In genomic region chr12:42977451-42978230, GRCh38 we compare ENCODE assay signal across 17 cellular contexts.
DNase-seq lines count a peak whose midpoint lies in the region; ATAC-seq and TF ChIP-seq lines count a peak whose summit lies in the region.
"Had no signal": no experiment of that assay in that cellular context is flagged by ENCODE, and none has a peak within 500 bp of the region (broad histone marks: within the 10 kb centered on the region; RNA-seq: fewer than 3 reads in every experiment).

No MANE protein-coding gene starts in this region.

- no peak for ATAC-seq in HG02981 (IDR thresholded peaks at IDR 0.05; ENCODE audit: unreplicated experiment)

- H3K4me3 Mint-ChIP-seq in nephron: no peak overlapping the region
- H3K4me3 Mint-ChIP-seq: HFFc6, IgD-negative memory B cell had no signal

- H4K20me1 ChIP-seq in MM.1S (ENCODE audit: insufficient read depth, low read length): no peaks in the 10 kb centered on the region
- H4K20me1 ChIP-seq in PC-9 (ENCODE audit: insufficient read depth): no peaks in the 10 kb centered on the region

- H3K9ac ChIP-seq in MM.1S (ENCODE audit: low read length): no peak overlapping the region

- H3K4me2 ChIP-seq in MM.1S (ENCODE audit: low read depth, low read length) (no peak overlapping the region), PC-9 (no peak overlapping the region)

- CTCF ChIA-PET in PC-9 (lab: Charles Lee): no interaction called here

- H3K27me3 ChIP-seq in MM.1S (replicated peaks; ENCODE audit: insufficient read depth, low read length) (no peaks in the 10 kb centered on the region), PC-9 (ENCODE audit: insufficient read depth, low read depth) (no peaks in the 10 kb centered on the region)

- H3K27ac ChIP-seq in MM.1S (ENCODE audit: low read length) (no peak overlapping the region), PC-9 (no peak overlapping the region)

- intact Hi-C loops in PC-9 (cut with micrococcal nuclease; ENCODE audit: unreplicated experiment): no loop called here

- H3K27ac Mint-ChIP-seq in nephron: peak overlapping the region; percentile 24 to 89 (median 40)
- H3K27ac Mint-ChIP-seq: HFFc6, IgD-negative memory B cell had no signal

- H3K27me3 Mint-ChIP-seq in nephron (ENCODE audit: low read depth): no peaks in the 10 kb centered on the region
- H3K27me3 Mint-ChIP-seq: IgD-negative memory B cell had no signal

- BruUV-seq in PC-9 (replicated peaks; lab: Mats Ljungman, UMichigan): no TSS peak

- H2AFZ ChIP-seq in MM.1S (ENCODE audit: low read length) (no peak overlapping the region), PC-9 (no peak overlapping the region)

- H3K4me1 Mint-ChIP-seq in nephron: peaks cover 20% of the 10 kb centered on the region
- H3K4me1 Mint-ChIP-seq: IgD-negative memory B cell had no signal

- no peaks in the 10 kb centered on the region for H3F3A ChIP-seq in MM.1S (ENCODE audit: insufficient read depth, low read length)
- no peaks in the 10 kb centered on the region for H3F3A ChIP-seq in PC-9 (ENCODE audit: insufficient read depth, low read depth)

- H3K36me3 Mint-ChIP-seq in nephron (ENCODE audit: low read depth): peaks cover 16% of the 10 kb centered on the region
- H3K36me3 Mint-ChIP-seq: IgD-negative memory B cell had no signal

- DNase-seq in EL (peak; percentile 63), MM.1S (peak; percentile 41), choroid plexus epithelial cell (ENCODE audit: low read depth) (peak; percentile 62), COLO668 (lab: John Stamatoyannopoulos, UW; ENCODE audit: unreplicated experiment) (no peak), PC-9 (no peak), NCI-H2196 (lab: John Stamatoyannopoulos, UW; ENCODE audit: unreplicated experiment) (no peak)
- DNase-seq: Caco-2, DMS153, HFFc6, NCI-H1417 treated with DMSO at 0.1 percent for 48 hours, NCI-H1930, NCI-H2171, NCI-H510A treated with DMSO at 0.1 percent for 48 hours, SHP77 treated with DMSO at 0.1 percent for 48 hours had no signal

- H3K79me2 ChIP-seq in MM.1S (ENCODE audit: low read length) (no peaks in the 10 kb centered on the region), PC-9 (ENCODE audit: low read depth) (no peaks in the 10 kb centered on the region)

- H3K36me3 ChIP-seq in MM.1S (replicated peaks; ENCODE audit: insufficient read depth, low read length) (no peaks in the 10 kb centered on the region), PC-9 (ENCODE audit: low read depth) (no peaks in the 10 kb centered on the region)

- POLR2A ChIA-PET in PC-9 (lab: Charles Lee; ENCODE audit: unreplicated experiment): no interaction called here

- H3K9me3 ChIP-seq in MM.1S (replicated peaks; ENCODE audit: insufficient read depth, low read length) (no peaks in the 10 kb centered on the region), PC-9 (ENCODE audit: insufficient read depth, low read depth) (no peaks in the 10 kb centered on the region; the same call in 1 of the 2 replicates)

- H3K4me3 ChIP-seq in MM.1S (ENCODE audit: low read length): no peak overlapping the region
- no peak overlapping the region for H3K4me3 ChIP-seq in choroid plexus epithelial cell (ENCODE audit: low read depth, low read length)
- H3K4me3 ChIP-seq in PC-9: no peak overlapping the region

- no peaks in the 10 kb centered on the region for H3K9me2 ChIP-seq in MM.1S (replicated peaks; ENCODE audit: insufficient read depth, low read length)
- H3K9me2 ChIP-seq in PC-9 (ENCODE audit: insufficient read depth): no peaks in the 10 kb centered on the region

- H3K4me1 ChIP-seq in MM.1S (ENCODE audit: low read length) (peaks cover 5% of the 10 kb centered on the region), PC-9 (replicated peaks; ENCODE audit: insufficient read depth) (no peaks in the 10 kb centered on the region)
- H3K4me1 ChIP-seq: Caco-2 had no signal

- TF ChIP-seq CTCF in MM.1S (IDR thresholded peaks at IDR 0.05; ENCODE audit: low read length) (no peak), choroid plexus epithelial cell (conservative IDR thresholded peaks at IDR 0.05; ENCODE audit: low read depth, low read length) (no peak), nephron (IDR thresholded peaks at IDR 0.05; ENCODE audit: unreplicated experiment in 3 of 3) (no peak), PC-9 (conservative IDR thresholded peaks at IDR 0.05) (no peak)

- peaks cover 25% of the 10 kb centered on the region for H3K9me3 Mint-ChIP-seq in nephron

Comparison
In these comparisons a context has a peak if more than half of its experiments do, and no peak if none do; other contexts are left out.
1. DNase-seq: peak in EL (single experiment), MM.1S (single experiment) and choroid plexus epithelial cell (single experiment); none in COLO668 (single experiment), PC-9 (0 of 2) and NCI-H2196 (single experiment).